In the genomic region with DNA sequence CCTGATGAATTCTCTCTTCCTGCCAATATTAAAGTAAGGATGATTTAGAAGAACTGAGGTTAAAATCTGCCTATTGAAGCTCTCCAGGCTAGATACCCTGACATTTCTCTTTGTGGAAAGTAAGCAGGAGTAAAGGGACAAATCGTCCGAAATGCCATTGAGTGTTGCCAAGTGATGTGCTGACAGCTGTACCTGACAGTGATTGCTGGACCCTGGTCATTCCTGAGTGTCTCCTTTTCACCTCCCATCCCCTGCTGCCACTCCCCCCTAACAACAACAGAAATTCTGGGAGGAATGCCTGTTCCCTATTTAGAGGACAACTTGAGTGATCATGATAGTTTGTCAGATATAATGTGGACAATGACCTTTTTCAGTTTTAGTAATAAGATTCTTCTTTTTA, we compare ENCODE assay signal across 25 cellular contexts.
"Had no signal": no experiment of that assay in that cellular context is flagged by ENCODE, and none has a peak within 500 bp of the region (broad histone marks: within the 10 kb centered on the region; RNA-seq: fewer than 3 reads in every experiment).

No MANE protein-coding gene starts in this region.

- H3K9me3 ChIP-seq: adrenal gland, breast epithelium, SJCRH30, SK-N-SH had no signal

- H3K36me3 Mint-ChIP-seq: activated naive CD8-positive, alpha-beta T cell treated with anti-CD3 and anti-CD28 coated beads, Interleukin-2, amount 10 ng/mL, durations not matched to agents 7 days and 5 days had no signal

- H3K27me3 ChIP-seq: adrenal gland, breast epithelium, SJCRH30 had no signal

- H3K4me3 Mint-ChIP-seq: activated CD4-positive, alpha-beta T cell treated with anti-CD3 and anti-CD28 coated beads for 36 hours; activated CD8-positive, alpha-beta T cell treated with anti-CD3 and anti-CD28 coated beads, Interleukin-2, amount 10 ng/mL, durations not matched to agents 7 days and 5 days; activated naive CD8-positive, alpha-beta T cell treated with anti-CD3 and anti-CD28 coated beads, Interleukin-2, amount 10 ng/mL, durations not matched to agents 7 days and 5 days had no signal

- ATAC-seq: activated CD4-positive, alpha-beta T cell treated with anti-CD3 and anti-CD28 coated beads for 36 hours; activated CD8-positive, alpha-beta T cell treated with anti-CD3 and anti-CD28 coated beads, Interleukin-2, amount 10 ng/mL, durations not matched to agents 7 days and 5 days had no signal

- H3K36me3 ChIP-seq: adrenal gland, breast epithelium, SJCRH30 had no signal

- H3K4me1 ChIP-seq: breast epithelium had no signal

- H3K27ac Mint-ChIP-seq: activated CD4-positive, alpha-beta T cell treated with anti-CD3 and anti-CD28 coated beads for 36 hours; activated CD8-positive, alpha-beta T cell treated with anti-CD3 and anti-CD28 coated beads, Interleukin-2, amount 10 ng/mL, durations not matched to agents 7 days and 5 days; activated naive CD8-positive, alpha-beta T cell treated with anti-CD3 and anti-CD28 coated beads, Interleukin-2, amount 10 ng/mL, durations not matched to agents 7 days and 5 days had no signal

- H3K27ac ChIP-seq: adrenal gland, breast epithelium, SJCRH30, VCaP had no signal

- H3K4me1 Mint-ChIP-seq: activated CD4-positive, alpha-beta T cell treated with anti-CD3 and anti-CD28 coated beads for 36 hours; activated naive CD8-positive, alpha-beta T cell treated with anti-CD3 and anti-CD28 coated beads, Interleukin-2, amount 10 ng/mL, durations not matched to agents 7 days and 5 days had no signal

- H3K9me3 Mint-ChIP-seq: activated naive CD8-positive, alpha-beta T cell treated with anti-CD3 and anti-CD28 coated beads, Interleukin-2, amount 10 ng/mL, durations not matched to agents 7 days and 5 days had no signal

- DNase-seq: activated CD4-positive, alpha-beta T cell treated with anti-CD3 and anti-CD28 coated beads for 36 hours; activated CD4-positive, alpha-beta T cell treated with anti-CD3 and anti-CD28 coated beads, Interleukin-2, amount 50 U/mL, for 4 hours; activated CD8-positive, alpha-beta memory T cell treated with anti-CD3 and anti-CD28 coated beads, Interleukin-2, amount 50 U/mL, for 48 hours; activated CD8-positive, alpha-beta T cell treated with anti-CD3 and anti-CD28 coated beads, Interleukin-2, amount 10 ng/mL, durations not matched to agents 7 days and 5 days; activated naive CD4-positive, alpha-beta T cell treated with anti-CD3 and anti-CD28 coated beads, Interleukin-2, amount 50 U/mL, for 16 hours; activated naive CD8-positive, alpha-beta T cell treated with anti-CD3 and anti-CD28 coated beads, Interleukin-2, amount 10 ng/mL, durations not matched to agents 7 days and 5 days; activated T-cell treated with anti-CD3 and anti-CD28 coated beads, Interleukin-2, amount 50 U/mL, for 1 hour; adrenal gland; aorta; IMR-90; KBM-7; NCI-H1092 treated with DMSO at 0.1 percent for 48 hours; NCI-H1417 treated with DMSO at 0.1 percent for 48 hours; NCI-H1694; NCI-H2029; NCI-H2107; NCI-H2171 treated with DMSO at 0.1 percent for 48 hours; NCI-H226; NCI-H526; NCI-H82; SJCRH30; SK-N-SH; T-helper 1 cell had no signal

- H3K4me3 ChIP-seq: adrenal gland, breast epithelium, SJCRH30 had no signal

- H3K27me3 Mint-ChIP-seq: activated CD4-positive, alpha-beta T cell treated with anti-CD3 and anti-CD28 coated beads for 36 hours had no signal
